In the genomic region with DNA sequence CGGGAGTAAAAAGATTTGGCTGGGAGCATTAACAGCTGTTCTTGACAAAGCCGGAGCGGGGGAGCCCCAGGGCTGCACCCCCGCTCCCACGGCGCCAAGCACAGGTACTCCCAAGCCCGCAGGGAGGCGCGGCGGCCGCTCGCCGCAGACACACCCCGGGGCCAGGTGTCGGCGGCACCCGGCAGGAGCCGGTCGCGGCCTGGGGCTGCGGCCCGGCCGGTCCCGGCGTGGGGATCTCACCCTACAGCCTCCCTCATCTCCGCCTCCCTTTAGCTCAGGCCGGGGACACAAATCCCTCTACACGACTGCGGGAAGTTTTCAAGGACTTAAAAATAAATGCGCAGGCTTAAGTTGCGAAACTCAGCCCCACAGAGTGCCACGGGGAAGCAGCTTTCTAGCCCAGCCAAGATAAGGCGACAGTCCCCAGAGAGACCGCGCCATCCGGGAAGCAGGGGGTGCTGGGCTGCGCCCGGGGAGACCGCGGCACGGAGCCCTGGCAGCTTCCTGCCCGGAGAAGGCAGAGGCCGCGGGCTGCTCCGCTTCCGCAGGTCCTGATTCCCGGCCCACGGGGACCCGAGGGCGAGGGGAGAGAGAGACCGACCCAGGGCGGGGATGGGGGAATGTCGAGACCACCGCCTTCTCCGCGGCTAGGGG, we compare ENCODE assay signal across 1 cellular context.
A peak's percentile ranks its signal among the peaks of the same experiment; 100 is the strongest.
TF ChIP-seq lines count a peak whose summit lies in the region.

No MANE protein-coding gene starts in this region.

TF ChIP-seq in WTC11, 78 proteins besides CTCF, POLR2A, EP300 and RAD21 (continued from another document):
- TF ChIP-seq AFF4 (CRISPR knock-in tag; IDR thresholded peaks at IDR 0.05; ENCODE audit: borderline replicate concordance) (no peak), CREM (CRISPR knock-in tag; IDR thresholded peaks at IDR 0.05) (0 out of 2 replicates have a peak, but pooled peaks have one; percentile 29), ZNF317 (CRISPR knock-in tag; IDR thresholded peaks at IDR 0.05; ENCODE audit: borderline replicate concordance, low read depth) (no peak), ZNF671 (CRISPR knock-in tag; IDR thresholded peaks at IDR 0.05) (no peak), MAX (CRISPR knock-in tag; IDR thresholded peaks at IDR 0.05) (no peak), TEAD1 (CRISPR knock-in tag; IDR thresholded peaks at IDR 0.05) (0 out of 2 replicates have a peak, but pooled peaks have one; percentile 0), ZBTB43 (CRISPR knock-in tag; IDR thresholded peaks at IDR 0.05) (no peak), AR (CRISPR knock-in tag; IDR thresholded peaks at IDR 0.05) (no peak), SP1 (CRISPR knock-in tag; conservative IDR thresholded peaks at IDR 0.05) (no peak), ELF4 (CRISPR knock-in tag; IDR thresholded peaks at IDR 0.05; ENCODE audit: low read depth) (no peak), ZBTB21 (CRISPR knock-in tag; IDR thresholded peaks at IDR 0.05; ENCODE audit: borderline replicate concordance) (no peak), JAZF1 (CRISPR knock-in tag; IDR thresholded peaks at IDR 0.05) (no peak)
- TF ChIP-seq, protein P1, sequence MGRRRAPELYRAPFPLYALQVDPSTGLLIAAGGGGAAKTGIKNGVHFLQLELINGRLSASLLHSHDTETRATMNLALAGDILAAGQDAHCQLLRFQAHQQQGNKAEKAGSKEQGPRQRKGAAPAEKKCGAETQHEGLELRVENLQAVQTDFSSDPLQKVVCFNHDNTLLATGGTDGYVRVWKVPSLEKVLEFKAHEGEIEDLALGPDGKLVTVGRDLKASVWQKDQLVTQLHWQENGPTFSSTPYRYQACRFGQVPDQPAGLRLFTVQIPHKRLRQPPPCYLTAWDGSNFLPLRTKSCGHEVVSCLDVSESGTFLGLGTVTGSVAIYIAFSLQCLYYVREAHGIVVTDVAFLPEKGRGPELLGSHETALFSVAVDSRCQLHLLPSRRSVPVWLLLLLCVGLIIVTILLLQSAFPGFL (CRISPR knock-in tag; IDR thresholded peaks at IDR 0.05; ENCODE audit: borderline replicate concordance), result 0 out of 2 replicates have a peak, but pooled peaks have one; percentile 32
- TF ChIP-seq, protein P2, sequence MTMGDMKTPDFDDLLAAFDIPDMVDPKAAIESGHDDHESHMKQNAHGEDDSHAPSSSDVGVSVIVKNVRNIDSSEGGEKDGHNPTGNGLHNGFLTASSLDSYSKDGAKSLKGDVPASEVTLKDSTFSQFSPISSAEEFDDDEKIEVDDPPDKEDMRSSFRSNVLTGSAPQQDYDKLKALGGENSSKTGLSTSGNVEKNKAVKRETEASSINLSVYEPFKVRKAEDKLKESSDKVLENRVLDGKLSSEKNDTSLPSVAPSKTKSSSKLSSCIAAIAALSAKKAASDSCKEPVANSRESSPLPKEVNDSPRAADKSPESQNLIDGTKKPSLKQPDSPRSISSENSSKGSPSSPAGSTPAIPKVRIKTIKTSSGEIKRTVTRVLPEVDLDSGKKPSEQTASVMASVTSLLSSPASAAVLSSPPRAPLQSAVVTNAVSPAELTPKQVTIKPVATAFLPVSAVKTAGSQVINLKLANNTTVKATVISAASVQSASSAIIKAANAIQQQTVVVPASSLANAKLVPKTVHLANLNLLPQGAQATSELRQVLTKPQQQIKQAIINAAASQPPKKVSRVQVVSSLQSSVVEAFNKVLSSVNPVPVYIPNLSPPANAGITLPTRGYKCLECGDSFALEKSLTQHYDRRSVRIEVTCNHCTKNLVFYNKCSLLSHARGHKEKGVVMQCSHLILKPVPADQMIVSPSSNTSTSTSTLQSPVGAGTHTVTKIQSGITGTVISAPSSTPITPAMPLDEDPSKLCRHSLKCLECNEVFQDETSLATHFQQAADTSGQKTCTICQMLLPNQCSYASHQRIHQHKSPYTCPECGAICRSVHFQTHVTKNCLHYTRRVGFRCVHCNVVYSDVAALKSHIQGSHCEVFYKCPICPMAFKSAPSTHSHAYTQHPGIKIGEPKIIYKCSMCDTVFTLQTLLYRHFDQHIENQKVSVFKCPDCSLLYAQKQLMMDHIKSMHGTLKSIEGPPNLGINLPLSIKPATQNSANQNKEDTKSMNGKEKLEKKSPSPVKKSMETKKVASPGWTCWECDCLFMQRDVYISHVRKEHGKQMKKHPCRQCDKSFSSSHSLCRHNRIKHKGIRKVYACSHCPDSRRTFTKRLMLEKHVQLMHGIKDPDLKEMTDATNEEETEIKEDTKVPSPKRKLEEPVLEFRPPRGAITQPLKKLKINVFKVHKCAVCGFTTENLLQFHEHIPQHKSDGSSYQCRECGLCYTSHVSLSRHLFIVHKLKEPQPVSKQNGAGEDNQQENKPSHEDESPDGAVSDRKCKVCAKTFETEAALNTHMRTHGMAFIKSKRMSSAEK (CRISPR knock-in tag; IDR thresholded peaks at IDR 0.05; ENCODE audit: borderline replicate concordance), result no peak
- TF ChIP-seq, protein P3, sequence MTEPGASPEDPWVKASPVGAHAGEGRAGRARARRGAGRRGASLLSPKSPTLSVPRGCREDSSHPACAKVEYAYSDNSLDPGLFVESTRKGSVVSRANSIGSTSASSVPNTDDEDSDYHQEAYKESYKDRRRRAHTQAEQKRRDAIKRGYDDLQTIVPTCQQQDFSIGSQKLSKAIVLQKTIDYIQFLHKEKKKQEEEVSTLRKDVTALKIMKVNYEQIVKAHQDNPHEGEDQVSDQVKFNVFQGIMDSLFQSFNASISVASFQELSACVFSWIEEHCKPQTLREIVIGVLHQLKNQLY (CRISPR knock-in tag; IDR thresholded peaks at IDR 0.05), result no peak
- TF ChIP-seq, protein P4, sequence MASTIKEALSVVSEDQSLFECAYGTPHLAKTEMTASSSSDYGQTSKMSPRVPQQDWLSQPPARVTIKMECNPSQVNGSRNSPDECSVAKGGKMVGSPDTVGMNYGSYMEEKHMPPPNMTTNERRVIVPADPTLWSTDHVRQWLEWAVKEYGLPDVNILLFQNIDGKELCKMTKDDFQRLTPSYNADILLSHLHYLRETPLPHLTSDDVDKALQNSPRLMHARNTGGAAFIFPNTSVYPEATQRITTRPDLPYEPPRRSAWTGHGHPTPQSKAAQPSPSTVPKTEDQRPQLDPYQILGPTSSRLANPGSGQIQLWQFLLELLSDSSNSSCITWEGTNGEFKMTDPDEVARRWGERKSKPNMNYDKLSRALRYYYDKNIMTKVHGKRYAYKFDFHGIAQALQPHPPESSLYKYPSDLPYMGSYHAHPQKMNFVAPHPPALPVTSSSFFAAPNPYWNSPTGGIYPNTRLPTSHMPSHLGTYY (CRISPR knock-in tag; IDR thresholded peaks at IDR 0.05), result no peak
- TF ChIP-seq, protein P5, sequence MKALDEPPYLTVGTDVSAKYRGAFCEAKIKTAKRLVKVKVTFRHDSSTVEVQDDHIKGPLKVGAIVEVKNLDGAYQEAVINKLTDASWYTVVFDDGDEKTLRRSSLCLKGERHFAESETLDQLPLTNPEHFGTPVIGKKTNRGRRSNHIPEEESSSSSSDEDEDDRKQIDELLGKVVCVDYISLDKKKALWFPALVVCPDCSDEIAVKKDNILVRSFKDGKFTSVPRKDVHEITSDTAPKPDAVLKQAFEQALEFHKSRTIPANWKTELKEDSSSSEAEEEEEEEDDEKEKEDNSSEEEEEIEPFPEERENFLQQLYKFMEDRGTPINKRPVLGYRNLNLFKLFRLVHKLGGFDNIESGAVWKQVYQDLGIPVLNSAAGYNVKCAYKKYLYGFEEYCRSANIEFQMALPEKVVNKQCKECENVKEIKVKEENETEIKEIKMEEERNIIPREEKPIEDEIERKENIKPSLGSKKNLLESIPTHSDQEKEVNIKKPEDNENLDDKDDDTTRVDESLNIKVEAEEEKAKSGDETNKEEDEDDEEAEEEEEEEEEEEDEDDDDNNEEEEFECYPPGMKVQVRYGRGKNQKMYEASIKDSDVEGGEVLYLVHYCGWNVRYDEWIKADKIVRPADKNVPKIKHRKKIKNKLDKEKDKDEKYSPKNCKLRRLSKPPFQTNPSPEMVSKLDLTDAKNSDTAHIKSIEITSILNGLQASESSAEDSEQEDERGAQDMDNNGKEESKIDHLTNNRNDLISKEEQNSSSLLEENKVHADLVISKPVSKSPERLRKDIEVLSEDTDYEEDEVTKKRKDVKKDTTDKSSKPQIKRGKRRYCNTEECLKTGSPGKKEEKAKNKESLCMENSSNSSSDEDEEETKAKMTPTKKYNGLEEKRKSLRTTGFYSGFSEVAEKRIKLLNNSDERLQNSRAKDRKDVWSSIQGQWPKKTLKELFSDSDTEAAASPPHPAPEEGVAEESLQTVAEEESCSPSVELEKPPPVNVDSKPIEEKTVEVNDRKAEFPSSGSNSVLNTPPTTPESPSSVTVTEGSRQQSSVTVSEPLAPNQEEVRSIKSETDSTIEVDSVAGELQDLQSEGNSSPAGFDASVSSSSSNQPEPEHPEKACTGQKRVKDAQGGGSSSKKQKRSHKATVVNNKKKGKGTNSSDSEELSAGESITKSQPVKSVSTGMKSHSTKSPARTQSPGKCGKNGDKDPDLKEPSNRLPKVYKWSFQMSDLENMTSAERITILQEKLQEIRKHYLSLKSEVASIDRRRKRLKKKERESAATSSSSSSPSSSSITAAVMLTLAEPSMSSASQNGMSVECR (CRISPR knock-in tag; IDR thresholded peaks at IDR 0.05; ENCODE audit: borderline replicate concordance), result 0 out of 2 replicates have a peak, but pooled peaks have one; percentile 65
- TF ChIP-seq, protein P6, sequence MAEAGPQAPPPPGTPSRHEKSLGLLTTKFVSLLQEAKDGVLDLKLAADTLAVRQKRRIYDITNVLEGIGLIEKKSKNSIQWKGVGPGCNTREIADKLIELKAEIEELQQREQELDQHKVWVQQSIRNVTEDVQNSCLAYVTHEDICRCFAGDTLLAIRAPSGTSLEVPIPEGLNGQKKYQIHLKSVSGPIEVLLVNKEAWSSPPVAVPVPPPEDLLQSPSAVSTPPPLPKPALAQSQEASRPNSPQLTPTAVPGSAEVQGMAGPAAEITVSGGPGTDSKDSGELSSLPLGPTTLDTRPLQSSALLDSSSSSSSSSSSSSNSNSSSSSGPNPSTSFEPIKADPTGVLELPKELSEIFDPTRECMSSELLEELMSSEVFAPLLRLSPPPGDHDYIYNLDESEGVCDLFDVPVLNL (CRISPR knock-in tag; IDR thresholded peaks at IDR 0.05; ENCODE audit: borderline replicate concordance, low read depth), result no peak
